15 cellular contexts compared by ENCODE assay signal in genomic region chr11:104352036-104352435, GRCh38.
"Had no signal": no experiment of that assay in that cellular context is flagged by ENCODE, and none has a peak within 500 bp of the region (broad histone marks: within the 10 kb centered on the region; RNA-seq: fewer than 3 reads in every experiment).

No MANE protein-coding gene starts in this region.

- H3K4me3 ChIP-seq: ascending aorta, cardiac muscle cell, gastrocnemius medialis, heart right ventricle, right atrium auricular region, thyroid gland, uterus had no signal

- DNase-seq: activated CD4-positive, alpha-beta memory T cell treated with anti-CD3 and anti-CD28 coated beads for 36 hours; activated CD8-positive, alpha-beta memory T cell treated with anti-CD3 and anti-CD28 coated beads, Interleukin-2, amount 50 U/mL, for 4 hours; activated naive CD4-positive, alpha-beta T cell; gastrocnemius medialis; heart right ventricle; kidney; naive thymus-derived CD8-positive, alpha-beta T cell; small intestine; thyroid gland; uterus had no signal

- H3K27me3 ChIP-seq: ascending aorta, cardiac muscle cell, gastrocnemius medialis, heart right ventricle, neutrophil, right atrium auricular region, thyroid gland, uterus had no signal

- H3K4me1 ChIP-seq: ascending aorta, gastrocnemius medialis, heart right ventricle, right atrium auricular region, thyroid gland, uterus had no signal

- H3K27ac ChIP-seq: ascending aorta, cardiac muscle cell, gastrocnemius medialis, heart right ventricle, neutrophil, right atrium auricular region, thyroid gland, uterus, VCaP had no signal

- H3K36me3 ChIP-seq: ascending aorta, cardiac muscle cell, gastrocnemius medialis, heart right ventricle, neutrophil, right atrium auricular region, thyroid gland, uterus had no signal

- H3K9me3 ChIP-seq: neutrophil, thyroid gland had no signal
